ENCODE assay signal across 6 cellular contexts in the genomic region with DNA sequence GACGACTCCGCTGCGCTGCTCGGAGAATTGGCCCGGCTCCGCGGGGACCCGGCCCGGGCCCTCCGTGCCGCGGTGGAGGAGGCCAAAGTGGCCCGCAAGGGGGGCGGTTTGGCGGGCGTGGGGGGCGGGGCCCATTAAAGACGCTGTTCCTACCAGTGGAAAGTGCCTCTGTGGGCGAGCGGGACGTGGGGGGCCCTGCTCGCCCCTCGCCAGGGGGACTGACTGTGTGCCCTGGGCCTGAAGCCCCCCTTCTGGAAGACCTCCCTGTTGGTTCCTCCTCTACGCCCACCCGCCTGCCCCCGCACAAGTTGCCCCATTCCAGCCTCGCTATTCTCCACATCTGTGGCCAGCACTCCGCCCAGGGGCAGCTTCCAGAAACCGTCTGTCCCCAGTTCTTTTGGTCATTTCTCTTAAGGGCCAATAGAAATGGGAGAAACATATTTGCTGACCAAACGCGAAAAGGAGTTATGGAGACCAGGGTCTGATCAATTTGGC. TPM values are rescaled to one million over a fixed set of nuclear protein-coding genes. Genes with fewer than 3 reads are reported as not detected.
DNase-seq lines count a peak whose midpoint lies in the region; ATAC-seq and TF ChIP-seq lines count a peak whose summit lies in the region.

No MANE protein-coding gene starts in this region.

- H3K9me3 ChIP-seq in GM23248 (ENCODE audit: low read depth), result no peaks in the 10 kb centered on the region

- ATAC-seq in HG02763 (IDR thresholded peaks at IDR 0.05; ENCODE audit: unreplicated experiment), result no peak

- peak overlapping the region; percentile 79 for H3K4me3 ChIP-seq in GM23248

- no peaks in the 10 kb centered on the region for H3K79me2 ChIP-seq in GM23248 (ENCODE audit: insufficient read depth)

- peaks cover 61% of the 10 kb centered on the region for H3K4me1 Mint-ChIP-seq in brain
- H3K4me1 Mint-ChIP-seq in neural crest cell, result peaks cover 51% of the 10 kb centered on the region

- peaks cover 32% of the 10 kb centered on the region; the same call in 1 of the 2 replicates for H3K27me3 ChIP-seq in GM23248 (replicated peaks; ENCODE audit: insufficient read depth)

- DNase-seq in GM23248 (no peak), neural crest cell (ENCODE audit: low read depth, low spot score) (no peak), NCI-H2107 (lab: John Stamatoyannopoulos, UW) (no peak), ecto neural progenitor cell (ENCODE audit: low spot score) (no peak)

- no peaks in the 10 kb centered on the region for H4K20me1 ChIP-seq in GM23248 (ENCODE audit: insufficient read depth)

- no peaks in the 10 kb centered on the region for H3K36me3 ChIP-seq in GM23248 (ENCODE audit: low read depth)

- H2AFZ ChIP-seq in GM23248, result no peak overlapping the region; the same call in none of the 2 replicates

- no peak overlapping the region for H3K27ac ChIP-seq in GM23248

- peak overlapping the region; percentile 91 to 95 (median 91) for H3K4me3 Mint-ChIP-seq in brain
- H3K4me3 Mint-ChIP-seq in neural crest cell, result peak overlapping the region; percentile 76

- no peaks in the 10 kb centered on the region for H3F3A ChIP-seq in GM23248 (ENCODE audit: insufficient read depth)

- no peak for TF ChIP-seq CTCF in brain (conservative IDR thresholded peaks at IDR 0.05)
- no peak for TF ChIP-seq CTCF in neural crest cell (conservative IDR thresholded peaks at IDR 0.05)

- no peaks in the 10 kb centered on the region for H3K9me2 ChIP-seq in GM23248 (ENCODE audit: insufficient read depth)

- peak overlapping the region; percentile 93 to 98 (median 97) for H3K27ac Mint-ChIP-seq in brain
- H3K27ac Mint-ChIP-seq in neural crest cell (ENCODE audit: unreplicated experiment), result no peak overlapping the region

- no peak overlapping the region for H3K9ac ChIP-seq in GM23248

- H3K9me3 Mint-ChIP-seq in brain (peaks cover 0 to 5% (median 0%) of the 10 kb centered on the region in 5 experiments), neural crest cell (no peaks in the 10 kb centered on the region)

- H3K4me2 ChIP-seq in GM23248 (ENCODE audit: unreplicated experiment), result peak overlapping the region; percentile 48

- H3K27me3 Mint-ChIP-seq in brain (peaks cover 40% of the 10 kb centered on the region), neural crest cell (ENCODE audit: low read depth) (peaks cover 70% of the 10 kb centered on the region)

- 14 to 19% methylated on average over 17 to 22 of the region's 31 CpGs for WGBS in GM23248 (ENCODE audit: low coverage in 1 of 2, low lambda C conversion rate in 2 of 2, missing lambda C conversion rate in 2 of 2), 2 experiments

- H3K36me3 Mint-ChIP-seq in brain, result no peaks in the 10 kb centered on the region
- peaks cover 6% of the 10 kb centered on the region for H3K36me3 Mint-ChIP-seq in neural crest cell (ENCODE audit: low read depth)

- peaks cover 11% of the 10 kb centered on the region for H3K4me1 ChIP-seq in GM23248 (ENCODE audit: insufficient read depth)

- in situ Hi-C loops in GM23248 (cut with MboI), result no loop called here

RNA-seq across cellular contexts. Expression of a gene that starts 1.9 kb away (rescaled TPM):
- not detected in 2 replicates for total RNA-seq in GM23248 (2014; rRNA removed; shearing (Covaris generic))
- polyA plus RNA-seq in GM23248 (2016; fragmentation: Nextera tagmentation; extraction: Ambion mirVana) (0.22 and 0.36 TPM in 2 replicates), brain (ENCODE audit: insufficient read depth, low read depth, low replicate concordance) (6.6 TPM)
- total RNA-seq in neural crest cell, result 6.0 and 6.5 TPM in 2 replicates

RNA-seq across cellular contexts. Expression of a gene that starts 2.2 kb away (rescaled TPM):
- total RNA-seq in GM23248 (2014; rRNA removed; shearing (Covaris generic)), result 3.2 and 7.7 TPM in 2 replicates
- polyA plus RNA-seq in GM23248 (2016; fragmentation: Nextera tagmentation; extraction: Ambion mirVana) (3.4 and 4.3 TPM in 2 replicates), brain (ENCODE audit: insufficient read depth, low read depth, low replicate concordance) (2.2 TPM)
- total RNA-seq in neural crest cell, result 1.1 and 1.3 TPM in 2 replicates

RNA-seq across cellular contexts. Expression of a gene that starts 7.4 kb away (rescaled TPM):
- total RNA-seq in GM23248 (2014; rRNA removed; shearing (Covaris generic)), result 3.9 and 4.9 TPM in 2 replicates
- 3.5 and 4.2 TPM in 2 replicates for polyA plus RNA-seq in GM23248 (2016; fragmentation: Nextera tagmentation; extraction: Ambion mirVana)
- 17.7 TPM for polyA plus RNA-seq in brain (ENCODE audit: insufficient read depth, low read depth, low replicate concordance)
- total RNA-seq in neural crest cell, result 9.7 and 9.9 TPM in 2 replicates

RNA-seq across cellular contexts. Expression of a gene that starts 8.8 kb away (rescaled TPM):
- not detected in 2 replicates for total RNA-seq in GM23248 (2014; rRNA removed; shearing (Covaris generic))
- polyA plus RNA-seq in GM23248 (2016; fragmentation: Nextera tagmentation; extraction: Ambion mirVana), result not detected in 2 replicates
- not detected for polyA plus RNA-seq in brain (ENCODE audit: insufficient read depth, low read depth, low replicate concordance)
- not detected in 2 replicates for total RNA-seq in neural crest cell

RNA-seq across cellular contexts. Expression of a gene that starts 12.0 kb away (rescaled TPM):
- not detected in 2 replicates for total RNA-seq in GM23248 (2014; rRNA removed; shearing (Covaris generic))
- polyA plus RNA-seq in GM23248 (2016; fragmentation: Nextera tagmentation; extraction: Ambion mirVana), result not detected in 2 replicates
- not detected for polyA plus RNA-seq in brain (ENCODE audit: insufficient read depth, low read depth, low replicate concordance)
- not detected in 2 replicates for total RNA-seq in neural crest cell
